Comparison of ENCODE assay signal across 1 cellular context in the genomic region with DNA sequence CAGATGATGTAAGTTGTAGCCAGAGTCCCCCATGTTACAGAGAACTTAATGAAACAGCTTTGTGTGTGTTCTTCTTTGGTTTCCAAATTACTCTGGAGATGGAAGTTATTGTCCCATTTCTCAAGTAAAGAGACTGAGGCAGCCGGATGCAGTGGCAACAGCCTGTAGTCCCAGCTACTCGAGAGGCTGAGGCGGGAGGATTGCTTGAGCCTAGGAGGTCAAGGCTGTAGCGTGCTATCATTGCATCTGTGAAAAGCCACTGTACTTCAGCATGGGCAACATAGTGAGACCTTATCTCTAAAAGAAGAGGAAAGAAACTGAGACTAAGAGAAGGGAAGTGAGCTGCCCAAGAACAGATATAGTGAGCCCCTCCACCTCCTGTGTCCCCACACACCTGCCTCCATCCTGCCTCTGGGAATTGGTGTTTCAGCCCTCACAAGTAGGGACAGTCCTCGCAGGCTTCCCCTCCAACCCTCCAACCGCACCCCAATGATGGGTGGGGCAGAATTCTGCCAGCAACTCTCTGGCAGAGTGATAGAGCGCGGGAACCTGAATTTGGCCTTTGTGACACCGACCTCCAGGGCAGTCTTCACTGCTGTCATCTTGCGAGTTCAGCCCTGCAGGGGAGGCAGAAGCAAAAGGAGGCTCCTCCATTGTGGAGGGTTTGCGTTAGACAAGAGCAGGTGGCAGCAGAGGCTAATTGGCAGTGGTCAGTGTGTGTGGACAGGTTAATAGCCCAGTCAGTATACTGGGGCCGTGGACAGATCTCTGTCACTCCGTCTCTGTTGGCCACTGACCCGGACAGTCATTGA.
TF ChIP-seq lines count a peak whose summit lies in the region.

No MANE protein-coding gene starts in this region.

TF ChIP-seq in HepG2, 621 proteins besides CTCF, POLR2A, EP300 and RAD21 (continued from another document and continues in another):
- TF ChIP-seq ZNF770 (CRISPR knock-in tag; IDR thresholded peaks at IDR 0.05), result no peak
- TF ChIP-seq ZNF670 (CRISPR knock-in tag; IDR thresholded peaks at IDR 0.05; ENCODE audit: borderline replicate concordance), result no peak
- TF ChIP-seq, protein P1, sequence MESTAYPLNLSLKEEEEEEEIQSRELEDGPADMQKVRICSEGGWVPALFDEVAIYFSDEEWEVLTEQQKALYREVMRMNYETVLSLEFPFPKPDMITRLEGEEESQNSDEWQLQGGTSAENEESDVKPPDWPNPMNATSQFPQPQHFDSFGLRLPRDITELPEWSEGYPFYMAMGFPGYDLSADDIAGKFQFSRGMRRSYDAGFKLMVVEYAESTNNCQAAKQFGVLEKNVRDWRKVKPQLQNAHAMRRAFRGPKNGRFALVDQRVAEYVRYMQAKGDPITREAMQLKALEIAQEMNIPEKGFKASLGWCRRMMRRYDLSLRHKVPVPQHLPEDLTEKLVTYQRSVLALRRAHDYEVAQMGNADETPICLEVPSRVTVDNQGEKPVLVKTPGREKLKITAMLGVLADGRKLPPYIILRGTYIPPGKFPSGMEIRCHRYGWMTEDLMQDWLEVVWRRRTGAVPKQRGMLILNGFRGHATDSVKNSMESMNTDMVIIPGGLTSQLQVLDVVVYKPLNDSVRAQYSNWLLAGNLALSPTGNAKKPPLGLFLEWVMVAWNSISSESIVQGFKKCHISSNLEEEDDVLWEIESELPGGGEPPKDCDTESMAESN (CRISPR knock-in tag; conservative IDR thresholded peaks at IDR 0.05), result no peak
- 0 out of 2 replicates have a peak, but pooled peaks have one; percentile 44 for TF ChIP-seq KDM5A (IDR thresholded peaks at IDR 0.05; ENCODE audit: borderline replicate concordance, low read length)
- TF ChIP-seq ISX (CRISPR knock-in tag; conservative IDR thresholded peaks at IDR 0.05), result no peak
- TF ChIP-seq GABPB1 (CRISPR knock-in tag; IDR thresholded peaks at IDR 0.05), result no peak
- TF ChIP-seq, protein P2, sequence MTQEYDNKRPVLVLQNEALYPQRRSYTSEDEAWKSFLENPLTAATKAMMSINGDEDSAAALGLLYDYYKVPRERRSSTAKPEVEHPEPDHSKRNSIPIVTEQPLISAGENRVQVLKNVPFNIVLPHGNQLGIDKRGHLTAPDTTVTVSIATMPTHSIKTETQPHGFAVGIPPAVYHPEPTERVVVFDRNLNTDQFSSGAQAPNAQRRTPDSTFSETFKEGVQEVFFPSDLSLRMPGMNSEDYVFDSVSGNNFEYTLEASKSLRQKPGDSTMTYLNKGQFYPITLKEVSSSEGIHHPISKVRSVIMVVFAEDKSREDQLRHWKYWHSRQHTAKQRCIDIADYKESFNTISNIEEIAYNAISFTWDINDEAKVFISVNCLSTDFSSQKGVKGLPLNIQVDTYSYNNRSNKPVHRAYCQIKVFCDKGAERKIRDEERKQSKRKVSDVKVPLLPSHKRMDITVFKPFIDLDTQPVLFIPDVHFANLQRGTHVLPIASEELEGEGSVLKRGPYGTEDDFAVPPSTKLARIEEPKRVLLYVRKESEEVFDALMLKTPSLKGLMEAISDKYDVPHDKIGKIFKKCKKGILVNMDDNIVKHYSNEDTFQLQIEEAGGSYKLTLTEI (CRISPR knock-in tag; conservative IDR thresholded peaks at IDR 0.05), result no peak
- no peak for TF ChIP-seq ELF3 (CRISPR knock-in tag; IDR thresholded peaks at IDR 0.05)
- TF ChIP-seq, protein P3, sequence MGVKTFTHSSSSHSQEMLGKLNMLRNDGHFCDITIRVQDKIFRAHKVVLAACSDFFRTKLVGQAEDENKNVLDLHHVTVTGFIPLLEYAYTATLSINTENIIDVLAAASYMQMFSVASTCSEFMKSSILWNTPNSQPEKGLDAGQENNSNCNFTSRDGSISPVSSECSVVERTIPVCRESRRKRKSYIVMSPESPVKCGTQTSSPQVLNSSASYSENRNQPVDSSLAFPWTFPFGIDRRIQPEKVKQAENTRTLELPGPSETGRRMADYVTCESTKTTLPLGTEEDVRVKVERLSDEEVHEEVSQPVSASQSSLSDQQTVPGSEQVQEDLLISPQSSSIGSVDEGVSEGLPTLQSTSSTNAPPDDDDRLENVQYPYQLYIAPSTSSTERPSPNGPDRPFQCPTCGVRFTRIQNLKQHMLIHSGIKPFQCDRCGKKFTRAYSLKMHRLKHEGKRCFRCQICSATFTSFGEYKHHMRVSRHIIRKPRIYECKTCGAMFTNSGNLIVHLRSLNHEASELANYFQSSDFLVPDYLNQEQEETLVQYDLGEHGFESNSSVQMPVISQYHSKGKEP (CRISPR knock-in tag; IDR thresholded peaks at IDR 0.05), result no peak
- no peak for TF ChIP-seq TGIF2 (CRISPR knock-in tag; IDR thresholded peaks at IDR 0.05)
- TF ChIP-seq, protein P4, sequence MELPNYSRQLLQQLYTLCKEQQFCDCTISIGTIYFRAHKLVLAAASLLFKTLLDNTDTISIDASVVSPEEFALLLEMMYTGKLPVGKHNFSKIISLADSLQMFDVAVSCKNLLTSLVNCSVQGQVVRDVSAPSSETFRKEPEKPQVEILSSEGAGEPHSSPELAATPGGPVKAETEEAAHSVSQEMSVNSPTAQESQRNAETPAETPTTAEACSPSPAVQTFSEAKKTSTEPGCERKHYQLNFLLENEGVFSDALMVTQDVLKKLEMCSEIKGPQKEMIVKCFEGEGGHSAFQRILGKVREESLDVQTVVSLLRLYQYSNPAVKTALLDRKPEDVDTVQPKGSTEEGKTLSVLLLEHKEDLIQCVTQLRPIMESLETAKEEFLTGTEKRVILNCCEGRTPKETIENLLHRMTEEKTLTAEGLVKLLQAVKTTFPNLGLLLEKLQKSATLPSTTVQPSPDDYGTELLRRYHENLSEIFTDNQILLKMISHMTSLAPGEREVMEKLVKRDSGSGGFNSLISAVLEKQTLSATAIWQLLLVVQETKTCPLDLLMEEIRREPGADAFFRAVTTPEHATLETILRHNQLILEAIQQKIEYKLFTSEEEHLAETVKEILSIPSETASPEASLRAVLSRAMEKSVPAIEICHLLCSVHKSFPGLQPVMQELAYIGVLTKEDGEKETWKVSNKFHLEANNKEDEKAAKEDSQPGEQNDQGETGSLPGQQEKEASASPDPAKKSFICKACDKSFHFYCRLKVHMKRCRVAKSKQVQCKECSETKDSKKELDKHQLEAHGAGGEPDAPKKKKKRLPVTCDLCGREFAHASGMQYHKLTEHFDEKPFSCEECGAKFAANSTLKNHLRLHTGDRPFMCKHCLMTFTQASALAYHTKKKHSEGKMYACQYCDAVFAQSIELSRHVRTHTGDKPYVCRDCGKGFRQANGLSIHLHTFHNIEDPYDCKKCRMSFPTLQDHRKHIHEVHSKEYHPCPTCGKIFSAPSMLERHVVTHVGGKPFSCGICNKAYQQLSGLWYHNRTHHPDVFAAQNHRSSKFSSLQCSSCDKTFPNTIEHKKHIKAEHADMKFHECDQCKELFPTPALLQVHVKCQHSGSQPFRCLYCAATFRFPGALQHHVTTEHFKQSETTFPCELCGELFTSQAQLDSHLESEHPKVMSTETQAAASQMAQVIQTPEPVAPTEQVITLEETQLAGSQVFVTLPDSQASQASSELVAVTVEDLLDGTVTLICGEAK (IDR thresholded peaks at IDR 0.05), result no peak
- TF ChIP-seq, protein P4 (CRISPR knock-in tag; IDR thresholded peaks at IDR 0.05), result no peak
- TF ChIP-seq DMAP1 (CRISPR knock-in tag; IDR thresholded peaks at IDR 0.05), result no peak
- TF ChIP-seq ZNF572 (CRISPR knock-in tag; IDR thresholded peaks at IDR 0.05), result no peak
- TF ChIP-seq ZNF629 (CRISPR knock-in tag; conservative IDR thresholded peaks at IDR 0.05), result peak; percentile 94
- no peak for TF ChIP-seq FOSL1 (CRISPR knock-in tag; IDR thresholded peaks at IDR 0.05; ENCODE audit: borderline replicate concordance)
- no peak for TF ChIP-seq TEAD3 (CRISPR knock-in tag; optimal IDR thresholded peaks at IDR 0.05; ENCODE audit: borderline replicate concordance)
- TF ChIP-seq MLLT10 (CRISPR knock-in tag; IDR thresholded peaks at IDR 0.05), result no peak
- no peak for TF ChIP-seq TRIM24 (CRISPR knock-in tag; IDR thresholded peaks at IDR 0.05)
- no peak for TF ChIP-seq IRF9 (CRISPR knock-in tag; IDR thresholded peaks at IDR 0.05; ENCODE audit: borderline replicate concordance)
- TF ChIP-seq MBD4 (IDR thresholded peaks at IDR 0.05; ENCODE audit: borderline replicate concordance, low read length), result no peak
- TF ChIP-seq ZNF280D (CRISPR knock-in tag; IDR thresholded peaks at IDR 0.05), result no peak
- no peak for TF ChIP-seq MATR3 (CRISPR knock-in tag; IDR thresholded peaks at IDR 0.05)
- TF ChIP-seq SNRNP70 (IDR thresholded peaks at IDR 0.05; ENCODE audit: low read depth, low read length), result no peak
- TF ChIP-seq ZNF496 (CRISPR knock-in tag; IDR thresholded peaks at IDR 0.05; ENCODE audit: insufficient replicate concordance), result no peak
